Comparison of ENCODE assay signal across 13 cellular contexts in the genomic region with DNA sequence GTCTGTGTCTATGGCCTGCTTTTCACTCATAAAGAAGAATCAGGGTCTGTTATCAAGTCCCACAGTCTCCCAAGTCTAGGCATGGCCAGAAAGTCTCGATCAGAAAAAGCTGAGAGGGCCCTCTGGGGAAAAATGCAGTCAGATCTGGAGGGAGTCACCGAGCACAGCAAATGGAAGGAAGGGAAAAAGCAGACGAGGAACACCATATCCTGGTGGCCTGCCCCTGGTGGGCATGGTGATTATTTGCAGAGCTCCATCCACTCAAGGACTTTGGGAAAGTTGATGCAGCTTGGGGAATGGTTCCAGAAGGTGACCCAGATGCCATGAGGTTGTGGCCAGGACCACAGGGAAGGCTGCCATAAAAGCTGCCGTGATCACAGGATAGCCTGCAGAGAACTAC.
A peak's percentile ranks its signal among the peaks of the same experiment; 100 is the strongest.
DNase-seq lines count a peak whose midpoint lies in the region; ATAC-seq, FAIRE-seq and TF ChIP-seq lines count a peak whose summit lies in the region.
"Had no signal": no experiment of that assay in that cellular context is flagged by ENCODE, and none has a peak within 500 bp of the region (broad histone marks: within the 10 kb centered on the region; RNA-seq: fewer than 3 reads in every experiment).

No MANE protein-coding gene starts in this region.

- H4K8ac ChIP-seq in H1 (ENCODE audit: extremely low read depth, insufficient read depth, low read length): no peak overlapping the region

- H3K36me3 Mint-ChIP-seq in neural progenitor cell: no peaks in the 10 kb centered on the region

- no peaks in the 10 kb centered on the region for H3K23me2 ChIP-seq in H1 (ENCODE audit: low read depth, low read length)

- H3K4me1 Mint-ChIP-seq in neural progenitor cell: peaks cover 3% of the 10 kb centered on the region

- H2BK5ac ChIP-seq in H1 (ENCODE audit: low read depth, low read length): no peak overlapping the region

- no peak overlapping the region for H3K23ac ChIP-seq in H1 (ENCODE audit: insufficient read length)

- FAIRE-seq in H1 (lab: Jason Lieb, UNC): no peak

- H3F3A ChIP-seq in neural progenitor cell (ENCODE audit: low read depth): no peaks in the 10 kb centered on the region

- H4K20me1 ChIP-seq in DND-41 (ENCODE audit: insufficient read depth, low read length) (peaks cover 50% of the 10 kb centered on the region), H1 (replicated peaks in 1 of 2; ENCODE audit: control insufficient read depth in 1 of 2, insufficient read depth in 2 of 2, low read length in 2 of 2) (no peaks in the 10 kb centered on the region), neural progenitor cell (ENCODE audit: low read depth) (no peaks in the 10 kb centered on the region)

- H3K36me3 ChIP-seq in DND-41 (ENCODE audit: insufficient read depth, low read length): peaks cover 100% of the 10 kb centered on the region
- no peaks in the 10 kb centered on the region for H3K36me3 ChIP-seq in H1 (ENCODE audit: control insufficient read depth in 2 of 4, insufficient read depth in 4 of 4, low read length in 3 of 4)
- H3K36me3 ChIP-seq in neural progenitor cell: no peaks in the 10 kb centered on the region
- peaks cover 0 to 25% (median 0%) of the 10 kb centered on the region in 4 donors for H3K36me3 ChIP-seq in sigmoid colon
- peaks cover 80% of the 10 kb centered on the region for H3K36me3 ChIP-seq in effector memory CD4-positive, alpha-beta T cell (ENCODE audit: control insufficient read depth, insufficient read depth, low read length)

- DNase-seq in DND-41 (peak; percentile 2), NB4 (ENCODE audit: low read depth) (no peak), H1 (ENCODE audit: low read depth in 1 of 2, low spot score in 2 of 2) (no peak), neural progenitor cell (ENCODE audit: low spot score) (no peak), coronary artery (ENCODE audit: low spot score) (no peak), sigmoid colon (no peak)
- DNase-seq in effector memory CD4-positive, alpha-beta T cell: no peak
- DNase-seq: activated T-cell treated with anti-CD3 and anti-CD28 coated beads for 4 hours, DMS79 treated with DMSO at 0.1 percent for 48 hours, gastrocnemius medialis, NCI-H146, T1000 had no signal

- no peaks in the 10 kb centered on the region for H3K9me3 Mint-ChIP-seq in neural progenitor cell

- H3K4me1 ChIP-seq in DND-41 (ENCODE audit: insufficient read depth, low read length) (no peaks in the 10 kb centered on the region), H1 (replicated peaks in 1 of 4; ENCODE audit: control insufficient read depth in 3 of 4, insufficient read depth in 4 of 4, low read length in 3 of 4) (no peaks in the 10 kb centered on the region), neural progenitor cell (no peaks in the 10 kb centered on the region), sigmoid colon (no peaks in the 10 kb centered on the region)
- H3K4me1 ChIP-seq in effector memory CD4-positive, alpha-beta T cell (ENCODE audit: control insufficient read depth, insufficient read depth, low read length, poor library complexity, severe bottlenecking): no peaks in the 10 kb centered on the region
- H3K4me1 ChIP-seq: gastrocnemius medialis had no signal

- no peak overlapping the region for H4K91ac ChIP-seq in H1 (replicated peaks; ENCODE audit: insufficient read length, low read length)

- H3K9ac ChIP-seq in DND-41 (ENCODE audit: low read depth, low read length) (no peak overlapping the region), H1 (replicated peaks in 1 of 4; ENCODE audit: extremely low read depth in 1 of 4, low read depth in 3 of 4, low read length in 3 of 4) (no peak overlapping the region), neural progenitor cell (no peak overlapping the region)

- no peak overlapping the region for H2BK120ac ChIP-seq in H1 (replicated peaks; ENCODE audit: low read depth, low read length)

- H3K18ac ChIP-seq in H1 (ENCODE audit: extremely low read depth, low read length): no peak overlapping the region

- H4K5ac ChIP-seq in H1 (ENCODE audit: insufficient read length, low read depth, low read length): no peak overlapping the region

- POLR2A ChIA-PET in H1 (lab: Charles Lee; ENCODE audit: partially characterized antibody): no interaction called here

- intact Hi-C loops in sigmoid colon (cut with DNase I): no loop called here

- TF ChIP-seq EP300 in H1 (IDR thresholded peaks at IDR 0.05; ENCODE audit: borderline replicate concordance in 1 of 2, low read depth in 2 of 2, low read length in 2 of 2) (no peak), sigmoid colon (IDR thresholded peaks at IDR 0.05) (no peak)

- H3K4ac ChIP-seq in H1 (replicated peaks; ENCODE audit: insufficient read length, low read depth, low read length): no peak overlapping the region

- TF ChIP-seq POLR2A in NB4 (IDR thresholded peaks at IDR 0.05; ENCODE audit: extremely low read depth, insufficient read length): no peak
- no peak for TF ChIP-seq POLR2A in H1 (IDR thresholded peaks at IDR 0.05; ENCODE audit: control extremely low read depth in 1 of 2, low read depth in 2 of 2, low read length in 2 of 2)
- no peak for TF ChIP-seq POLR2A in sigmoid colon (IDR thresholded peaks at IDR 0.05)

- H2BK12ac ChIP-seq in H1 (ENCODE audit: low read depth, low read length): no peak overlapping the region

- H3K79me2 ChIP-seq in DND-41 (ENCODE audit: insufficient read depth, low read length): peaks cover 98% of the 10 kb centered on the region
- H3K79me2 ChIP-seq in H1 (ENCODE audit: control insufficient read depth in 1 of 2, insufficient read depth in 2 of 2, low read length in 2 of 2): no peaks in the 10 kb centered on the region
- no peaks in the 10 kb centered on the region for H3K79me2 ChIP-seq in neural progenitor cell (ENCODE audit: low read depth)

- H3K79me1 ChIP-seq in H1 (ENCODE audit: low read depth, low read length): no peaks in the 10 kb centered on the region

- no peaks in the 10 kb centered on the region for H3K27me3 Mint-ChIP-seq in neural progenitor cell (ENCODE audit: insufficient read depth, low read depth)

- H2AK5ac ChIP-seq in H1 (ENCODE audit: low read depth, low read length): no peak overlapping the region

- no peak overlapping the region for H3K14ac ChIP-seq in H1 (ENCODE audit: insufficient read length)

- H2BK20ac ChIP-seq in H1 (ENCODE audit: low read length): no peak overlapping the region

- H3K4me2 ChIP-seq in DND-41 (ENCODE audit: insufficient read depth, low read length) (no peak overlapping the region), H1 (ENCODE audit: insufficient read depth in 1 of 2, low read depth in 2 of 2, low read length in 2 of 2) (no peak overlapping the region), neural progenitor cell (no peak overlapping the region)

- TF ChIP-seq RAD21 in H1 (IDR thresholded peaks at IDR 0.05 in 1 of 2, conservative IDR thresholded peaks at IDR 0.05 in 1 of 2; ENCODE audit: low read depth in 2 of 2, low read length in 2 of 2): peak in 1 of 2 experiments; percentile 32; a peak in 2 of 4 replicates

- no peaks in the 10 kb centered on the region for H3K9me3 ChIP-seq in DND-41 (ENCODE audit: insufficient read depth, low read length, severe bottlenecking)
- H3K9me3 ChIP-seq in H1 (ENCODE audit: insufficient read depth in 2 of 2, low read depth in 1 of 2, low read length in 1 of 2): no peaks in the 10 kb centered on the region
- H3K9me3 ChIP-seq in neural progenitor cell (ENCODE audit: low read depth): no peaks in the 10 kb centered on the region
- no peaks in the 10 kb centered on the region for H3K9me3 ChIP-seq in sigmoid colon
- no peaks in the 10 kb centered on the region for H3K9me3 ChIP-seq in effector memory CD4-positive, alpha-beta T cell (ENCODE audit: control insufficient read depth, low read length)
- H3K9me3 ChIP-seq: gastrocnemius medialis had no signal

- TF ChIP-seq CTCF in DND-41 (IDR thresholded peaks at IDR 0.05; ENCODE audit: borderline replicate concordance, extremely low read depth, low read length, poor library complexity, severe bottlenecking) (peak; percentile 26), NB4 (IDR thresholded peaks at IDR 0.05; ENCODE audit: low read depth, low read length) (peak; percentile 20), H1 (IDR thresholded peaks at IDR 0.05; ENCODE audit: control extremely low read depth in 1 of 3, insufficient read depth in 1 of 3, low read depth in 1 of 3, low read length in 3 of 3) (peak; percentile 38 to 63 (median 50); a peak in 3 of 4 replicates), neural progenitor cell (IDR thresholded peaks at IDR 0.05) (peak; percentile 31), coronary artery (IDR thresholded peaks at IDR 0.05) (no peak), sigmoid colon (IDR thresholded peaks at IDR 0.05) (no peak)

- H2BK15ac ChIP-seq in H1 (ENCODE audit: low read length): no peak overlapping the region

- no peak overlapping the region for H3K4me3 Mint-ChIP-seq in neural progenitor cell

- no peak overlapping the region for H3K27ac Mint-ChIP-seq in neural progenitor cell

- CTCF ChIA-PET in H1 (lab: Charles Lee; ENCODE audit: partially characterized antibody): interaction anchor here (0.9 to 5.4 kb wide), 11 partner anchors 10 to 404 kb away, joined by 3 to 32 read pairs (median 4); no protein-coding TSS in a partner anchor

- 86% methylated on average over 4 of the region's 4 CpGs; no CpG with 5 or more reads in 1 of the 2 experiments for WGBS in H1 (ENCODE audit: extremely low coverage in 1 of 2, insufficient coverage in 1 of 2, insufficient read length in 1 of 2, insufficient replicate concordance in 2 of 2, low coverage in 1 of 2, low lambda C conversion rate in 2 of 2, missing lambda C conversion rate in 1 of 2), 2 experiments
- 84 to 91% methylated on average over 4 of the region's 4 CpGs for WGBS in sigmoid colon, 2 donors

- ATAC-seq in DND-41 (ENCODE audit: insufficient read depth, low read depth) (no peak), GM18520 (IDR thresholded peaks at IDR 0.05; ENCODE audit: unreplicated experiment) (no peak)
- ATAC-seq: gastrocnemius medialis had no signal

- no peak overlapping the region for H3K56ac ChIP-seq in H1 (replicated peaks; ENCODE audit: insufficient read length, low read depth, low read length)

- H3K27ac ChIP-seq in DND-41 (ENCODE audit: low read length) (no peak overlapping the region), H1 (ENCODE audit: low read depth, low read length) (no peak overlapping the region), neural progenitor cell (no peak overlapping the region), coronary artery (peak overlapping the region in 1 of 2 donors; percentile 20), sigmoid colon (no peak overlapping the region)
- no peak overlapping the region for H3K27ac ChIP-seq in effector memory CD4-positive, alpha-beta T cell (ENCODE audit: insufficient read depth, low read length, poor library complexity, severe bottlenecking)

- H3K4me3 ChIP-seq in DND-41 (ENCODE audit: low read depth in 1 of 2, low read length in 2 of 2) (no peak overlapping the region), NB4 (ENCODE audit: low read depth, low read length) (no peak overlapping the region), H1 (ENCODE audit: extremely low read depth in 1 of 4, insufficient read depth in 2 of 4, low read depth in 3 of 4, low read length in 4 of 4) (no peak overlapping the region), neural progenitor cell (no peak overlapping the region), coronary artery (no peak overlapping the region), sigmoid colon (no peak overlapping the region)
- H3K4me3 ChIP-seq in effector memory CD4-positive, alpha-beta T cell (ENCODE audit: insufficient read depth, low read depth, low read length, poor library complexity, severe bottlenecking): no peak overlapping the region
- H3K4me3 ChIP-seq: gastrocnemius medialis had no signal

- no peaks in the 10 kb centered on the region for H3K27me3 ChIP-seq in DND-41 (ENCODE audit: insufficient read depth, low read length, poor library complexity)
- peaks cover 0 to 3% (median 0%) of the 10 kb centered on the region in 4 experiments; a peak in 1 of 7 replicates for H3K27me3 ChIP-seq in H1 (replicated peaks in 1 of 4; ENCODE audit: control insufficient read depth in 3 of 4, extremely low read depth in 1 of 4, insufficient read depth in 3 of 4, low read length in 3 of 4)
- peaks cover 23% of the 10 kb centered on the region for H3K27me3 ChIP-seq in neural progenitor cell
- H3K27me3 ChIP-seq in sigmoid colon: no peaks in the 10 kb centered on the region
- H3K27me3 ChIP-seq in effector memory CD4-positive, alpha-beta T cell (replicated peaks; ENCODE audit: control insufficient read depth, insufficient read depth, low read length, poor library complexity, severe bottlenecking): no peaks in the 10 kb centered on the region
- H3K27me3 ChIP-seq: gastrocnemius medialis had no signal

- no peak overlapping the region for H2AFZ ChIP-seq in DND-41 (ENCODE audit: low read depth, low read length)
- no peak overlapping the region for H2AFZ ChIP-seq in H1 (ENCODE audit: low read length)
- no peak overlapping the region for H2AFZ ChIP-seq in neural progenitor cell (replicated peaks)

Comparison
In these comparisons a context has a peak if more than half of its experiments do, and no peak if none do; other contexts are left out.
1. CTCF ChIP-seq: peak in DND-41 (single experiment), NB4 (single experiment), H1 (3 of 3) and neural progenitor cell (single experiment); none in coronary artery (single experiment) and sigmoid colon (0 of 4).